Comparison of ENCODE assay signal across 14 cellular contexts in genomic region chr11:74257934-74258553, GRCh38. TPM values are rescaled to one million over a fixed set of nuclear protein-coding genes. Genes with fewer than 3 reads are reported as not detected.
DNase-seq lines count a peak whose midpoint lies in the region; ATAC-seq, FAIRE-seq and TF ChIP-seq lines count a peak whose summit lies in the region.
"Had no signal": no experiment of that assay in that cellular context is flagged by ENCODE, and none has a peak within 500 bp of the region (broad histone marks: within the 10 kb centered on the region; RNA-seq: fewer than 3 reads in every experiment).

No MANE protein-coding gene starts in this region.

- peaks cover 21% of the 10 kb centered on the region for H3K4me1 Mint-ChIP-seq in osteocyte (ENCODE audit: unreplicated experiment)

- no peak overlapping the region for H4K91ac ChIP-seq in trophoblast cell (ENCODE audit: low read depth, low read length)

- H3K9ac ChIP-seq in trophoblast cell (ENCODE audit: low read length): no peak overlapping the region

- no peaks in the 10 kb centered on the region for H3K79me2 ChIP-seq in trophoblast cell (ENCODE audit: control insufficient read depth, insufficient read depth, low read length, poor library complexity)

- no peak overlapping the region for H2AK5ac ChIP-seq in trophoblast cell (ENCODE audit: low read length)

- no peak overlapping the region for H3K14ac ChIP-seq in trophoblast cell (ENCODE audit: low read length)

- H3K4me3 ChIP-seq in fibroblast of the aortic adventitia (ENCODE audit: low read depth, low read length) (no peak overlapping the region), trophoblast cell (ENCODE audit: low read depth, low read length) (no peak overlapping the region)
- H3K4me3 ChIP-seq: suprapubic skin had no signal

- H3K18ac ChIP-seq in trophoblast cell (ENCODE audit: low read length): no peak overlapping the region

- no peak overlapping the region for H3K4ac ChIP-seq in trophoblast cell (ENCODE audit: low read depth, low read length)

- H3K36me3 Mint-ChIP-seq in osteocyte (ENCODE audit: unreplicated experiment): peaks cover 17% of the 10 kb centered on the region

- H3K27me3 Mint-ChIP-seq in osteocyte (ENCODE audit: unreplicated experiment): no peaks in the 10 kb centered on the region
- H3K27me3 Mint-ChIP-seq: CD4-positive, alpha-beta T cell had no signal

- H3K79me1 ChIP-seq in trophoblast cell (ENCODE audit: low read length): no peaks in the 10 kb centered on the region

- no peak overlapping the region for H2BK120ac ChIP-seq in trophoblast cell (ENCODE audit: insufficient read depth, low read length, poor library complexity)

- H4K8ac ChIP-seq in trophoblast cell (ENCODE audit: low read depth, low read length): no peak overlapping the region

- FAIRE-seq in RCC 7860 (lab: Jason Lieb, UNC): no peak
- FAIRE-seq: GM18507 had no signal

- no peak for TF ChIP-seq CTCF in fibroblast of the aortic adventitia (IDR thresholded peaks at IDR 0.05; ENCODE audit: insufficient read depth, low read length)
- no peak for TF ChIP-seq CTCF in osteocyte (IDR thresholded peaks at IDR 0.05)

- H3K23ac ChIP-seq in trophoblast cell (ENCODE audit: low read length): no peak overlapping the region

- H3K9me3 ChIP-seq in trophoblast cell (ENCODE audit: insufficient read depth, low read depth, low read length): no peaks in the 10 kb centered on the region
- H3K9me3 ChIP-seq: suprapubic skin had no signal

- peaks cover 13 to 28% of the 10 kb centered on the region in 2 experiments for H3K36me3 ChIP-seq in trophoblast cell (ENCODE audit: control insufficient read depth in 1 of 2, insufficient read depth in 2 of 2, low read length in 2 of 2)

- no peak overlapping the region for H2AFZ ChIP-seq in trophoblast cell (ENCODE audit: insufficient read depth, low read length, poor library complexity)

- H2BK12ac ChIP-seq in trophoblast cell (ENCODE audit: low read length): no peak overlapping the region

- H3K9me3 Mint-ChIP-seq in osteocyte (ENCODE audit: unreplicated experiment): no peaks in the 10 kb centered on the region
- H3K9me3 Mint-ChIP-seq: CD4-positive, alpha-beta T cell had no signal

- ATAC-seq in GM21825 (IDR thresholded peaks at IDR 0.05; ENCODE audit: unreplicated experiment) (no peak), GM21526 (IDR thresholded peaks at IDR 0.05; ENCODE audit: low FRiP score, unreplicated experiment) (no peak), HG03025 (IDR thresholded peaks at IDR 0.05; ENCODE audit: low FRiP score, unreplicated experiment) (no peak)

- no peak overlapping the region for H3K27ac ChIP-seq in trophoblast cell (ENCODE audit: low read depth, low read length)
- H3K27ac ChIP-seq: suprapubic skin had no signal

- DNase-seq in Daoy (ENCODE audit: low read depth): peak; percentile 11
- peak; percentile 18 for DNase-seq in RCC 7860 (ENCODE audit: low spot score)
- DNase-seq in fibroblast of the aortic adventitia (ENCODE audit: low read depth): peak; percentile 90
- DNase-seq in osteocyte (ENCODE audit: extremely low spot score, unreplicated experiment): no peak
- no peak for DNase-seq in trophoblast cell
- DNase-seq: CD4-positive, alpha-beta T cell; H7; NCI-H187 treated with DMSO at 0.1 percent for 48 hours; SIG-M5 had no signal

- no peak overlapping the region for H3K4me2 ChIP-seq in trophoblast cell (ENCODE audit: low read length)

- no peak overlapping the region for H2BK5ac ChIP-seq in trophoblast cell (ENCODE audit: low read depth, low read length, poor library complexity)

- H3K4me3 Mint-ChIP-seq in osteocyte (ENCODE audit: unreplicated experiment): no peak overlapping the region
- H3K4me3 Mint-ChIP-seq: CD4-positive, alpha-beta T cell had no signal

- no peak overlapping the region for H4K12ac ChIP-seq in trophoblast cell (ENCODE audit: low read depth, low read length)

- no CpG with 5 or more reads among the region's 4 CpGs for WGBS in trophoblast cell (ENCODE audit: extremely low coverage, insufficient coverage, insufficient read length)

- peak overlapping the region; percentile 11 for H3K27ac Mint-ChIP-seq in osteocyte (ENCODE audit: unreplicated experiment)
- H3K27ac Mint-ChIP-seq: CD4-positive, alpha-beta T cell had no signal

- no peaks in the 10 kb centered on the region for H3K27me3 ChIP-seq in trophoblast cell (ENCODE audit: insufficient read depth, low read length)
- H3K27me3 ChIP-seq: suprapubic skin had no signal

- peaks cover 0 to 2% of the 10 kb centered on the region in 2 experiments for H3K4me1 ChIP-seq in trophoblast cell (ENCODE audit: control insufficient read depth in 1 of 2, insufficient read depth in 2 of 2, low read length in 2 of 2)

RNA-seq across cellular contexts. Expression of gene P4HA3, which starts 53.4 kb away (rescaled TPM):
- 1.5 and 2.5 TPM in 2 replicates for total RNA-seq in Daoy (2014; rRNA removed; shearing (Covaris generic))
- total RNA-seq in fibroblast of the aortic adventitia (ENCODE audit: low replicate concordance) (1.9 and 4.4 TPM in 2 replicates), osteocyte (6.1 and 6.4 TPM in 2 replicates)
- polyA plus RNA-seq in trophoblast cell (2013): 0.59 and 0.61 TPM in 2 replicates
- total RNA-seq: CD4-positive, alpha-beta T cell had no signal

Comparison
In these comparisons a context has a peak if more than half of its experiments do, and no peak if none do; other contexts are left out.
1. DNase-seq: peak in Daoy (single experiment), RCC 7860 (single experiment) and fibroblast of the aortic adventitia (single experiment); none in osteocyte (single experiment) and trophoblast cell (0 of 2).